In genomic region chrX:23554304-23554703, GRCh38 we compare ENCODE assay signal across 8 cellular contexts.
DNase-seq lines count a peak whose midpoint lies in the region; ATAC-seq and TF ChIP-seq lines count a peak whose summit lies in the region.

No MANE protein-coding gene starts in this region.

- in situ Hi-C loops in GM13976 (cut with MboI; ENCODE audit: low sequenced_read_pairs, unreplicated experiment): no loop called here

- no peaks in the 10 kb centered on the region for H3K79me2 ChIP-seq in neural progenitor cell (ENCODE audit: low read depth)

- H3K4me1 Mint-ChIP-seq in neural progenitor cell: no peaks in the 10 kb centered on the region

- no peaks in the 10 kb centered on the region for H3K27me3 Mint-ChIP-seq in neural progenitor cell (ENCODE audit: insufficient read depth, low read depth)

- DNase-seq in A172 (ENCODE audit: low spot score): peak; percentile 48
- peak; percentile 9 for DNase-seq in GM13976 (ENCODE audit: low spot score)
- DNase-seq in NCI-H526 treated with DMSO at 0.1 percent for 48 hours (lab: John Stamatoyannopoulos, UW): peak; percentile 39
- peak; percentile 75 for DNase-seq in choroid plexus epithelial cell (ENCODE audit: low read depth)
- peak; percentile 63 for DNase-seq in neural progenitor cell (ENCODE audit: low spot score)

- H4K20me1 ChIP-seq in neural progenitor cell (ENCODE audit: low read depth): no peaks in the 10 kb centered on the region

- no peak overlapping the region for H3K9ac ChIP-seq in neural progenitor cell

- no peaks in the 10 kb centered on the region for H3K36me3 Mint-ChIP-seq in neural progenitor cell

- H3K4me2 ChIP-seq in neural progenitor cell: no peak overlapping the region

- peaks cover 4% of the 10 kb centered on the region for H3K9me3 Mint-ChIP-seq in neural progenitor cell

- H3K27ac Mint-ChIP-seq in neural progenitor cell: no peak overlapping the region

- no peaks in the 10 kb centered on the region for H3K36me3 ChIP-seq in neural progenitor cell

- H3K27me3 ChIP-seq in neural progenitor cell: no peaks in the 10 kb centered on the region

- ATAC-seq in HG02852 (IDR thresholded peaks at IDR 0.05; ENCODE audit: unreplicated experiment): no peak
- no peak for ATAC-seq in HG03520 (IDR thresholded peaks at IDR 0.05; ENCODE audit: unreplicated experiment)
- no peak for ATAC-seq in GM21390 (IDR thresholded peaks at IDR 0.05; ENCODE audit: unreplicated experiment)

- no peak overlapping the region for H3K27ac ChIP-seq in neural progenitor cell

- H3K9me3 ChIP-seq in neural progenitor cell (ENCODE audit: low read depth): no peaks in the 10 kb centered on the region

- H3K4me1 ChIP-seq in neural progenitor cell: no peaks in the 10 kb centered on the region

- H3K4me3 ChIP-seq in choroid plexus epithelial cell (ENCODE audit: low read depth, low read length) (no peak overlapping the region), neural progenitor cell (no peak overlapping the region)

- TF ChIP-seq CTCF in GM13976 (IDR thresholded peaks at IDR 0.05; ENCODE audit: borderline replicate concordance, control extremely low read depth, extremely low read depth, insufficient read depth, missing control alignments) (peak; percentile 32), choroid plexus epithelial cell (conservative IDR thresholded peaks at IDR 0.05; ENCODE audit: low read depth, low read length) (peak; percentile 55), neural progenitor cell (IDR thresholded peaks at IDR 0.05) (peak; percentile 81)

- H2AFZ ChIP-seq in neural progenitor cell (replicated peaks): no peak overlapping the region

- no peak overlapping the region for H3K4me3 Mint-ChIP-seq in neural progenitor cell

- H3F3A ChIP-seq in neural progenitor cell (ENCODE audit: low read depth): no peaks in the 10 kb centered on the region

Comparison
In these comparisons a context has a peak if more than half of its experiments do, and no peak if none do; other contexts are left out.
1. DNase-seq: peak in every context shown above with its lines; median percentile 75 in choroid plexus epithelial cell; 63 in neural progenitor cell; 48 in A172; 39 in NCI-H526 treated with DMSO at 0.1 percent for 48 hours; 9 in GM13976.